9 cellular contexts compared by ENCODE assay signal in the genomic region with DNA sequence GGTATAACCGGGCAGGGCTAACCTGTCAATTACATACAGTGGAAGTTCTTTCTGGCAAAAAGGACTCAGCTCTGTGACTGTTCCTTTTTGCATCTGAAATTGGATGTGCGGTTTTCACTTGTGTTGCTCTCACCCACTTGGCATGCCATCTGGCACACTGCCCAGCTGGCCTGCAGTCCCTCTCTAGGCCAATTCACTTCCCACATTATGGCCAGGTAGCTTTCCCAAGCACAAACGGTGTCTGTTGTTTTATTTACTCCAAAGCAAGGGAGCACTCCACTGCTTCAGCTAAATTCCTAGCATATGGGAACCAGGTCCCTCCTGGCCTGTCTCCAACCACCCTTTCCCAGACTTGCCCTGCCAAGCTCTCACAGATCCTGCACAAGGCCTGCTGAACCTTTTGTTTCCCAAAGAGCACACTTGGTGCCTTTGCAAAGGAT.
DNase-seq lines count a peak whose midpoint lies in the region; ATAC-seq and TF ChIP-seq lines count a peak whose summit lies in the region.
"Had no signal": no experiment of that assay in that cellular context is flagged by ENCODE, and none has a peak within 500 bp of the region (broad histone marks: within the 10 kb centered on the region; RNA-seq: fewer than 3 reads in every experiment).

No MANE protein-coding gene starts in this region.

- in situ Hi-C loops in brain microvascular endothelial cell (cut with HindIII; ENCODE audit: low pct_ligation_motif_present, low sequenced_read_pairs), result no loop called here

- H3K27ac ChIP-seq in right lobe of liver (no peak overlapping the region), brain microvascular endothelial cell (no peak overlapping the region), ascending aorta (no peak overlapping the region)

- H3K27me3 ChIP-seq in right lobe of liver, result no peaks in the 10 kb centered on the region
- H3K27me3 ChIP-seq in brain microvascular endothelial cell (replicated peaks), result no peaks in the 10 kb centered on the region
- no peaks in the 10 kb centered on the region for H3K27me3 ChIP-seq in ascending aorta

- ATAC-seq in right lobe of liver, result peak; percentile 77 to 86 (median 84)

- peaks cover 0 to 6% (median 2%) of the 10 kb centered on the region in 4 donors for H3K4me1 ChIP-seq in right lobe of liver
- no peaks in the 10 kb centered on the region for H3K4me1 ChIP-seq in ascending aorta

- TF ChIP-seq CTCF in cardiac fibroblast (IDR thresholded peaks at IDR 0.05; ENCODE audit: low read depth, low read length) (no peak), right lobe of liver (IDR thresholded peaks at IDR 0.05) (no peak), brain microvascular endothelial cell (IDR thresholded peaks at IDR 0.05; ENCODE audit: low read depth, low read length, missing control alignments) (no peak), ascending aorta (IDR thresholded peaks at IDR 0.05) (no peak)

- DNase-seq in Daoy (ENCODE audit: low read depth) (peak; percentile 91), NCI-H2107 treated with DMSO at 0.1 percent for 48 hours (lab: John Stamatoyannopoulos, UW; ENCODE audit: unreplicated experiment) (peak; percentile 63), cardiac fibroblast (ENCODE audit: low read depth in 2 of 2) (peak; percentile 32 to 55), right lobe of liver (peak; percentile 74 to 82 (median 74)), posterior vena cava (ENCODE audit: low spot score) (no peak), brain microvascular endothelial cell (no peak), ascending aorta (ENCODE audit: low spot score in 2 of 2) (no peak), SIG-M5 treated with dmso at 0.1 percent for 504 hours (lab: John Stamatoyannopoulos, UW; ENCODE audit: unreplicated experiment) (no peak)

- 52% methylated on average over 3 of the region's 3 CpGs for WGBS in right lobe of liver (ENCODE audit: insufficient coverage, low coverage, low lambda C conversion rate, missing lambda C conversion rate)

- intact Hi-C loops in right lobe of liver (cut with DNase I), result loop anchor here in 1 of 2 donors (10.0 kb wide), 1 partner anchor 307 kb away; no protein-coding TSS in a partner anchor
- intact Hi-C loops in posterior vena cava (cut with DNase I), result no loop called here
- intact Hi-C loops in ascending aorta (cut with DNase I), result no loop called here

- H3K4me3 ChIP-seq in cardiac fibroblast (replicated peaks in 1 of 2; ENCODE audit: low read depth in 2 of 2, low read length in 2 of 2) (no peak overlapping the region), right lobe of liver (no peak overlapping the region), brain microvascular endothelial cell (ENCODE audit: low read depth, low read length) (no peak overlapping the region), ascending aorta (no peak overlapping the region)
- H3K4me3 ChIP-seq: lung had no signal

- H3K36me3 ChIP-seq in right lobe of liver (no peaks in the 10 kb centered on the region), brain microvascular endothelial cell (replicated peaks) (no peaks in the 10 kb centered on the region), ascending aorta (peaks cover 0 to 3% of the 10 kb centered on the region in 2 donors)

- H3K9me3 ChIP-seq in right lobe of liver (no peaks in the 10 kb centered on the region), ascending aorta (no peaks in the 10 kb centered on the region)

- no peak for TF ChIP-seq POLR2A in right lobe of liver (IDR thresholded peaks at IDR 0.05)

Comparison
In these comparisons a context has a peak if more than half of its experiments do, and no peak if none do; other contexts are left out.
1. DNase-seq: peak in Daoy (single experiment), NCI-H2107 treated with DMSO at 0.1 percent for 48 hours (single experiment), cardiac fibroblast (2 of 2) and right lobe of liver (3 of 3); none in posterior vena cava (single experiment), brain microvascular endothelial cell (single experiment), ascending aorta (0 of 2) and SIG-M5 treated with dmso at 0.1 percent for 504 hours (single experiment).